In the genomic region with DNA sequence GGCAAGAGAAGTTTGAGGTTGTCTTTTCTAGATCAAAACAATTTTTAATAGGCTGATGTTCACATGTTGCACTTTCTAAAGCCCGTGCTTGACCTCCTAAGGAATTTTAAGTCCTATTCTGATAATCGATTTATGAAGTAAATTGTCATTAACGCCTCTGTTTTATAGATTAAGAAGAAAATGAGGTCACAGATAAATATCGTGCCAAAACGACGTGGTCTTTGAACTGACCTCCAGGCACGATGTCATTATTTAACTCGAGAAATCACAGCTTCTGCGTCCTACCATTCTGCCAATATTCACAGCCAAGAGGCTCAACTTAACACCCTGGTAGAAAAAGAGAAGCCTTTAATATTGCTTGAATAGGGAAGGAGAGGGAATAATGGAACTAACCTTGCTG, we compare ENCODE assay signal across 8 cellular contexts. TPM values are rescaled to one million over a fixed set of nuclear protein-coding genes. Genes with fewer than 3 reads are reported as not detected.
DNase-seq lines count a peak whose midpoint lies in the region; ATAC-seq and TF ChIP-seq lines count a peak whose summit lies in the region.

No MANE protein-coding gene starts in this region.

- H3K27ac ChIP-seq in left lung: peak overlapping the region; percentile 98 to 99
- peak overlapping the region; percentile 95 for H3K27ac ChIP-seq in thymus (ENCODE audit: low read depth)

- peak overlapping the region; percentile 80 for H3K4me3 Mint-ChIP-seq in activated CD4-positive, alpha-beta T cell treated with anti-CD3 and anti-CD28 coated beads, Interleukin-2, amount 10 ng/mL, durations not matched to agents 7 days and 5 days
- peak overlapping the region; percentile 90 for H3K4me3 Mint-ChIP-seq in activated naive CD8-positive, alpha-beta T cell treated with anti-CD3 and anti-CD28 coated beads, Interleukin-2, amount 10 ng/mL, durations not matched to agents 7 days and 5 days

- H3K27me3 ChIP-seq in left lung (no peaks in the 10 kb centered on the region), thymus (ENCODE audit: control insufficient read depth, insufficient read depth) (no peaks in the 10 kb centered on the region)

- no peaks in the 10 kb centered on the region for H3K9me3 Mint-ChIP-seq in activated CD4-positive, alpha-beta T cell treated with anti-CD3 and anti-CD28 coated beads, Interleukin-2, amount 10 ng/mL, durations not matched to agents 7 days and 5 days
- H3K9me3 Mint-ChIP-seq in activated naive CD8-positive, alpha-beta T cell treated with anti-CD3 and anti-CD28 coated beads, Interleukin-2, amount 10 ng/mL, durations not matched to agents 7 days and 5 days: no peaks in the 10 kb centered on the region

- H3K27ac Mint-ChIP-seq in activated CD4-positive, alpha-beta T cell treated with anti-CD3 and anti-CD28 coated beads, Interleukin-2, amount 10 ng/mL, durations not matched to agents 7 days and 5 days: peak overlapping the region; percentile 96
- H3K27ac Mint-ChIP-seq in activated naive CD8-positive, alpha-beta T cell treated with anti-CD3 and anti-CD28 coated beads, Interleukin-2, amount 10 ng/mL, durations not matched to agents 7 days and 5 days: peak overlapping the region; percentile 97

- H3K36me3 ChIP-seq in left lung (no peaks in the 10 kb centered on the region), thymus (ENCODE audit: control insufficient read depth, insufficient read depth) (no peaks in the 10 kb centered on the region)

- no peaks in the 10 kb centered on the region for H3K9me3 ChIP-seq in left lung
- no peaks in the 10 kb centered on the region for H3K9me3 ChIP-seq in thymus (ENCODE audit: control insufficient read depth)

- CTCF ChIA-PET in activated CD4-positive, alpha-beta T cell treated with anti-CD3 and anti-CD28 coated beads, Interleukin-2, amount 10 ng/mL, durations not matched to agents 7 days and 5 days (lab: Charles Lee): interaction anchor here (0.6 to 1.7 kb wide), 6 partner anchors 15 to 443 kb away, joined by 3 to 4 read pairs (median 4); no protein-coding TSS in a partner anchor

- TF ChIP-seq CTCF in left lung (IDR thresholded peaks at IDR 0.05): no peak

- peaks cover 4% of the 10 kb centered on the region for H3K36me3 Mint-ChIP-seq in activated CD4-positive, alpha-beta T cell treated with anti-CD3 and anti-CD28 coated beads, Interleukin-2, amount 10 ng/mL, durations not matched to agents 7 days and 5 days (ENCODE audit: low read depth)
- H3K36me3 Mint-ChIP-seq in activated naive CD8-positive, alpha-beta T cell treated with anti-CD3 and anti-CD28 coated beads, Interleukin-2, amount 10 ng/mL, durations not matched to agents 7 days and 5 days: no peaks in the 10 kb centered on the region

- H3K4me1 Mint-ChIP-seq in activated CD4-positive, alpha-beta T cell treated with anti-CD3 and anti-CD28 coated beads, Interleukin-2, amount 10 ng/mL, durations not matched to agents 7 days and 5 days: peaks cover 29% of the 10 kb centered on the region
- H3K4me1 Mint-ChIP-seq in activated naive CD8-positive, alpha-beta T cell treated with anti-CD3 and anti-CD28 coated beads, Interleukin-2, amount 10 ng/mL, durations not matched to agents 7 days and 5 days: peaks cover 25% of the 10 kb centered on the region

- H3K4me3 ChIP-seq in left lung (peak overlapping the region; percentile 46 to 70), thymus (ENCODE audit: low read length) (peak overlapping the region; percentile 91)

- POLR2A ChIA-PET in activated CD4-positive, alpha-beta T cell treated with anti-CD3 and anti-CD28 coated beads, Interleukin-2, amount 10 ng/mL, durations not matched to agents 7 days and 5 days (lab: Charles Lee): interaction anchor here (1.5 kb wide), 1 partner anchor 21 kb away, joined by 4 read pairs; no protein-coding TSS in a partner anchor
- POLR2A ChIA-PET in activated naive CD8-positive, alpha-beta T cell treated with anti-CD3 and anti-CD28 coated beads, Interleukin-2, amount 10 ng/mL, durations not matched to agents 7 days and 5 days (lab: Charles Lee): interaction anchor here (0.7 to 2.8 kb wide), 12 partner anchors 8 to 1192 kb away, joined by 3 to 18 read pairs (median 4); partner anchors contain the start of gene BTG1

- intact Hi-C loops in left lung (cut with DNase I): no loop called here

- H3K27me3 Mint-ChIP-seq in activated CD4-positive, alpha-beta T cell treated with anti-CD3 and anti-CD28 coated beads, Interleukin-2, amount 10 ng/mL, durations not matched to agents 7 days and 5 days: no peaks in the 10 kb centered on the region
- no peaks in the 10 kb centered on the region for H3K27me3 Mint-ChIP-seq in activated naive CD8-positive, alpha-beta T cell treated with anti-CD3 and anti-CD28 coated beads, Interleukin-2, amount 10 ng/mL, durations not matched to agents 7 days and 5 days

- peaks cover 0 to 36% of the 10 kb centered on the region in 2 donors for H3K4me1 ChIP-seq in left lung
- H3K4me1 ChIP-seq in thymus (ENCODE audit: control insufficient read depth, insufficient read depth, low read length): peaks cover 4% of the 10 kb centered on the region

- ATAC-seq in activated naive CD8-positive, alpha-beta T cell treated with anti-CD3 and anti-CD28 coated beads, Interleukin-2, amount 10 ng/mL, durations not matched to agents 7 days and 5 days (ENCODE audit: low read depth): no peak
- ATAC-seq in left lung (no peak), GM18498 (IDR thresholded peaks at IDR 0.05; ENCODE audit: unreplicated experiment) (no peak)

- DNase-seq in activated CD4-positive, alpha-beta T cell treated with anti-CD3 and anti-CD28 coated beads, Interleukin-2, amount 10 ng/mL, durations not matched to agents 7 days and 5 days: no peak
- no peak for DNase-seq in activated CD4-positive, alpha-beta T cell treated with anti-CD3 and anti-CD28 coated beads, Interleukin-2, amount 50 U/mL, for 1 hour
- DNase-seq in activated naive CD8-positive, alpha-beta T cell treated with anti-CD3 and anti-CD28 coated beads, Interleukin-2, amount 10 ng/mL, durations not matched to agents 7 days and 5 days: no peak
- DNase-seq in left lung: no peak
- no peak for DNase-seq in NCI-H345 (lab: John Stamatoyannopoulos, UW)
- DNase-seq in GDM1 (lab: John Stamatoyannopoulos, UW): no peak

- 21% methylated on average over 9 of the region's 9 CpGs for WGBS in thymus

RNA-seq across cellular contexts. Expression of gene EEA1, which starts 0.9 kb away (rescaled TPM):
- total RNA-seq in activated CD4-positive, alpha-beta T cell treated with anti-CD3 and anti-CD28 coated beads, Interleukin-2, amount 10 ng/mL, durations not matched to agents 7 days and 5 days: 10 to 100 TPM; 17.8 to 18.0 TPM
- 10 to 100 TPM; 15.4 to 16.0 TPM for total RNA-seq in activated naive CD8-positive, alpha-beta T cell treated with anti-CD3 and anti-CD28 coated beads, Interleukin-2, amount 10 ng/mL, durations not matched to agents 7 days and 5 days
- total RNA-seq in left lung: 10 to 100 TPM; 32.2 to 34.6 TPM
- polyA plus RNA-seq in thymus: 4.3 TPM
